In genomic region chr6:145761584-145761983, GRCh38 we compare ENCODE assay signal across 17 cellular contexts. TPM values are rescaled to one million over a fixed set of nuclear protein-coding genes. Genes with fewer than 3 reads are reported as not detected.
DNase-seq lines count a peak whose midpoint lies in the region; ATAC-seq and TF ChIP-seq lines count a peak whose summit lies in the region.
"Had no signal": no experiment of that assay in that cellular context is flagged by ENCODE, and none has a peak within 500 bp of the region (broad histone marks: within the 10 kb centered on the region; RNA-seq: fewer than 3 reads in every experiment).

No MANE protein-coding gene starts in this region.

- H3K27ac ChIP-seq in testis = no peak overlapping the region
- H3K27ac ChIP-seq: coronary artery, HL-60, skin epidermis, upper lobe of right lung had no signal

- no peaks in the 10 kb centered on the region for H3K9me3 ChIP-seq in testis
- H3K9me3 ChIP-seq: upper lobe of right lung had no signal

- H3K4me3 ChIP-seq in testis = no peak overlapping the region
- H3K4me3 ChIP-seq: coronary artery, skin epidermis, upper lobe of right lung had no signal

- TF ChIP-seq POLR2A in erythroblast (IDR thresholded peaks at IDR 0.05; ENCODE audit: low read length) (no peak), testis (IDR thresholded peaks at IDR 0.05) (no peak)

- peak; percentile 22 for DNase-seq in D341Med (ENCODE audit: low spot score)
- peak; percentile 14 for DNase-seq in NCI-H69 (lab: John Stamatoyannopoulos, UW)
- no peak for DNase-seq in NCI-H748 treated with DMSO at 0.1 percent for 48 hours (lab: John Stamatoyannopoulos, UW)
- DNase-seq in HuH-7 (ENCODE audit: low spot score) = no peak
- DNase-seq in erythroblast (lab: John Stamatoyannopoulos, UW) = no peak
- no peak for DNase-seq in testis
- DNase-seq: activated CD8-positive, alpha-beta memory T cell treated with anti-CD3 and anti-CD28 coated beads for 24 hours; activated naive CD8-positive, alpha-beta T cell treated with anti-CD3 and anti-CD28 coated beads, Interleukin-2, amount 10 ng/mL, durations not matched to agents 7 days and 5 days; kidney glomerular epithelial cell; MV-4-11; T-helper 1 cell; upper lobe of right lung had no signal

- ATAC-seq in GM18861 (IDR thresholded peaks at IDR 0.05; ENCODE audit: unreplicated experiment) (peak; percentile 73), HG02571 (IDR thresholded peaks at IDR 0.05; ENCODE audit: unreplicated experiment) (peak; percentile 72)
- ATAC-seq: upper lobe of right lung had no signal

- no peak for TF ChIP-seq CTCF in testis (IDR thresholded peaks at IDR 0.05)

- H3K36me3 ChIP-seq in testis (ENCODE audit: low read depth, missing control alignments) = no peaks in the 10 kb centered on the region
- H3K36me3 ChIP-seq: upper lobe of right lung had no signal

- H3K4me1 ChIP-seq in testis = no peaks in the 10 kb centered on the region
- H3K4me1 ChIP-seq: upper lobe of right lung had no signal

- H3K27me3 ChIP-seq in testis = no peaks in the 10 kb centered on the region
- H3K27me3 ChIP-seq: upper lobe of right lung had no signal

- intact Hi-C loops in testis (cut with DNase I; ENCODE audit: low total_unique reads) = no loop called here

RNA-seq across cellular contexts. Expression of gene EPM2A, which starts 26.3 kb away (rescaled TPM):
- 10 to 100 TPM; 25.4 to 29.2 TPM for total RNA-seq in testis
- 20.8 TPM for polyA plus RNA-seq in testis (ENCODE audit: insufficient read depth, low read depth, low replicate concordance)

RNA-seq across cellular contexts. Expression of gene FBXO30, which starts 53.0 kb away (rescaled TPM):
- 10 to 100 TPM; 10.8 to 13.4 TPM for total RNA-seq in testis
- 11.6 TPM for polyA plus RNA-seq in testis (ENCODE audit: insufficient read depth, low read depth, low replicate concordance)

Comparison
In these comparisons a context has a peak if more than half of its experiments do, and no peak if none do; other contexts are left out.
1. DNase-seq: peak in D341Med (single experiment) and NCI-H69 (single experiment); none in NCI-H748 treated with DMSO at 0.1 percent for 48 hours (single experiment), HuH-7 (single experiment), erythroblast (0 of 2) and testis (single experiment).